28 cellular contexts compared by ENCODE assay signal in genomic region chr4:84058201-84058600, GRCh38.
"Had no signal": no experiment of that assay in that cellular context is flagged by ENCODE, and none has a peak within 500 bp of the region (broad histone marks: within the 10 kb centered on the region; RNA-seq: fewer than 3 reads in every experiment).

No MANE protein-coding gene starts in this region.

- H3K9me3 Mint-ChIP-seq: activated CD4-positive, alpha-beta memory T cell treated with anti-CD3 and anti-CD28 coated beads for 36 hours; activated CD4-positive, alpha-beta T cell treated with anti-CD3 and anti-CD28 coated beads, Interleukin-2, amount 10 ng/mL, durations not matched to agents 7 days and 5 days; activated naive CD8-positive, alpha-beta T cell treated with anti-CD3 and anti-CD28 coated beads, Interleukin-2, amount 50 U/mL, for 24 hours had no signal

- H3K4me1 ChIP-seq: ascending aorta, SJSA1 had no signal

- H3K4me3 ChIP-seq: ascending aorta, SJSA1 had no signal

- FAIRE-seq: RCC 7860, TTC549 had no signal

- H3K27me3 Mint-ChIP-seq: activated CD4-positive, alpha-beta memory T cell treated with anti-CD3 and anti-CD28 coated beads for 36 hours; activated CD4-positive, alpha-beta T cell treated with anti-CD3 and anti-CD28 coated beads, Interleukin-2, amount 10 ng/mL, durations not matched to agents 7 days and 5 days; activated naive CD8-positive, alpha-beta T cell treated with anti-CD3 and anti-CD28 coated beads, Interleukin-2, amount 50 U/mL, for 24 hours; central memory CD8-positive, alpha-beta T cell; T-helper 17 cell had no signal

- H3K27ac Mint-ChIP-seq: activated CD4-positive, alpha-beta memory T cell treated with anti-CD3 and anti-CD28 coated beads for 36 hours; activated CD4-positive, alpha-beta T cell treated with anti-CD3 and anti-CD28 coated beads, Interleukin-2, amount 10 ng/mL, durations not matched to agents 7 days and 5 days; activated naive CD4-positive, alpha-beta T cell treated with anti-CD3 and anti-CD28 coated beads, Interleukin-2, amount 50 U/mL, for 72 hours; activated naive CD8-positive, alpha-beta T cell treated with anti-CD3 and anti-CD28 coated beads, Interleukin-2, amount 50 U/mL, for 24 hours; brain; T-helper 17 cell had no signal

- ATAC-seq: activated naive CD4-positive, alpha-beta T cell treated with anti-CD3 and anti-CD28 coated beads, Interleukin-2, amount 50 U/mL, for 72 hours; activated naive CD8-positive, alpha-beta T cell treated with anti-CD3 and anti-CD28 coated beads, Interleukin-2, amount 50 U/mL, for 24 hours; activated T-cell treated with anti-CD3 and anti-CD28 coated beads, Interleukin-2, amount 50 U/mL, for 4 hours; PC-3; T-helper 17 cell had no signal

- H3K4me3 Mint-ChIP-seq: activated CD4-positive, alpha-beta memory T cell treated with anti-CD3 and anti-CD28 coated beads for 36 hours; activated CD4-positive, alpha-beta T cell treated with anti-CD3 and anti-CD28 coated beads, Interleukin-2, amount 10 ng/mL, durations not matched to agents 7 days and 5 days; activated naive CD8-positive, alpha-beta T cell treated with anti-CD3 and anti-CD28 coated beads, Interleukin-2, amount 50 U/mL, for 24 hours; activated T-cell treated with anti-CD3 and anti-CD28 coated beads, Interleukin-2, amount 50 U/mL, for 4 hours; brain; central memory CD8-positive, alpha-beta T cell; T-helper 17 cell had no signal

- H3K27me3 ChIP-seq: ascending aorta, SJSA1 had no signal

- H3K4me1 Mint-ChIP-seq: activated CD4-positive, alpha-beta T cell treated with anti-CD3 and anti-CD28 coated beads, Interleukin-2, amount 10 ng/mL, durations not matched to agents 7 days and 5 days; activated naive CD8-positive, alpha-beta T cell treated with anti-CD3 and anti-CD28 coated beads, Interleukin-2, amount 50 U/mL, for 24 hours; central memory CD8-positive, alpha-beta T cell; T-helper 17 cell had no signal

- H3K36me3 ChIP-seq: ascending aorta, SJSA1 had no signal

- H3K36me3 Mint-ChIP-seq: activated CD4-positive, alpha-beta memory T cell treated with anti-CD3 and anti-CD28 coated beads for 36 hours; activated naive CD4-positive, alpha-beta T cell treated with anti-CD3 and anti-CD28 coated beads, Interleukin-2, amount 50 U/mL, for 72 hours; brain had no signal

- DNase-seq: activated CD4-positive, alpha-beta memory T cell treated with anti-CD3 and anti-CD28 coated beads for 36 hours; activated CD4-positive, alpha-beta T cell treated with anti-CD3 and anti-CD28 coated beads, Interleukin-2, amount 10 ng/mL, durations not matched to agents 7 days and 5 days; activated CD4-positive, CD25-positive, alpha-beta regulatory T cell; activated CD8-positive, alpha-beta memory T cell treated with anti-CD3 and anti-CD28 coated beads for 24 hours; activated effector memory CD4-positive, alpha-beta T cell treated with anti-CD3 and anti-CD28 coated beads, Interleukin-2, amount 50 U/mL, for 16 hours; activated naive CD4-positive, alpha-beta T cell treated with Interleukin-2 at 50 U/mL for 16 hours; activated naive CD8-positive, alpha-beta T cell treated with anti-CD3 and anti-CD28 coated beads, Interleukin-2, amount 50 U/mL, for 24 hours; activated T-cell treated with anti-CD3 and anti-CD28 coated beads, Interleukin-2, amount 50 U/mL, for 4 hours; amniotic stem cell; MM.1S; NCI-H1105; NCI-H146; NCI-H187 treated with DMSO at 0.1 percent for 48 hours; NCI-H2171; NCI-H446; NCI-H524; PC-3; SHP77; T-helper 17 cell; T-helper 9 cell had no signal

- H3K27ac ChIP-seq: ascending aorta, SJSA1, VCaP had no signal

- H3K9me3 ChIP-seq: ascending aorta, SJSA1 had no signal
